Comparison of ENCODE assay signal across 2 cellular contexts in genomic region chr6:24414531-24414930, GRCh38. TPM values are rescaled to one million over a fixed set of nuclear protein-coding genes. Genes with fewer than 3 reads are reported as not detected.
"Had no signal": no experiment of that assay in that cellular context is flagged by ENCODE, and none has a peak within 500 bp of the region (broad histone marks: within the 10 kb centered on the region; RNA-seq: fewer than 3 reads in every experiment).

No MANE protein-coding gene starts in this region.

RNA-seq across cellular contexts. Expression of gene DCDC2, which starts 56.7 kb away (rescaled TPM):
- total RNA-seq: LHCN-M2, MCF 10A had no signal
